In the genomic region with DNA sequence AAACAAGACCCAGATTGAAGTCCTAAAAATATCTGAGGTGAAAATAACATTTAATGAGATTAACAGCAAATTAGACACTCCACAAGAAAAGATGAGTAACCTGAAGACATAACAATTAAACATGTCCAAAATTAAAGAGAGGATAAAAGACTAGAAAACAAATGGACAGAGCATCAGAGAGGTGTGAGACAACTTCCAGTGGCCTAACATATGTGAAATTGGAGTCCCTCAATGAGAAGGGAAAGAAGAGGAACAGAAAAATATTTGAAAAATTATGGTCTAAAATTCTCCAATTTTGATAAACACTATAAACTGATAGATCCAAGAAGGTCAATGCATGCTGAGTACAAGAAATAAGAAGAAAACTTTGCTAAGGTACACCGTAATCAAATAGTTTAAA, we compare ENCODE assay signal across 27 cellular contexts.
"Had no signal": no experiment of that assay in that cellular context is flagged by ENCODE, and none has a peak within 500 bp of the region (broad histone marks: within the 10 kb centered on the region; RNA-seq: fewer than 3 reads in every experiment).

No MANE protein-coding gene starts in this region.

- H3K36me3 ChIP-seq: colonic mucosa, esophagus muscularis mucosa, esophagus squamous epithelium, gastrocnemius medialis, gastroesophageal sphincter, heart left ventricle, heart right ventricle had no signal

- H3K9me3 ChIP-seq: colonic mucosa, esophagus muscularis mucosa, esophagus squamous epithelium, gastrocnemius medialis, gastroesophageal sphincter had no signal

- H3K4me3 ChIP-seq: colonic mucosa, coronary artery, dorsolateral prefrontal cortex, esophagus muscularis mucosa, esophagus squamous epithelium, gastrocnemius medialis, gastroesophageal sphincter, heart left ventricle, heart right ventricle, hepatocyte had no signal

- FAIRE-seq: endometrium, endothelial cell of umbilical vein, frontal cortex had no signal

- DNase-seq: colonic mucosa; cortex of kidney; dermis blood vessel endothelial cell; dorsolateral prefrontal cortex; effector CD4-positive, alpha-beta T cell; effector CD8-positive, alpha-beta T cell; effector memory CD4-positive, alpha-beta T cell; effector memory CD8-positive, alpha-beta T cell; endodermal cell; erythroblast; esophagus squamous epithelium; foreskin fibroblast; foreskin keratinocyte; foreskin melanocyte; gastrocnemius medialis; glutamatergic neuron; head of caudate nucleus; heart left ventricle; heart right ventricle had no signal

- H3K27ac ChIP-seq: colonic mucosa, coronary artery, dorsolateral prefrontal cortex, epithelial cell of prostate, esophagus muscularis mucosa, esophagus squamous epithelium, foreskin keratinocyte, gastrocnemius medialis, gastroesophageal sphincter, heart left ventricle, heart right ventricle, hepatocyte had no signal

- H3K4me1 ChIP-seq: colonic mucosa, foreskin keratinocyte, gastrocnemius medialis had no signal
